19 cellular contexts compared by ENCODE assay signal in genomic region chr12:106308611-106309010, GRCh38. TPM values are rescaled to one million over a fixed set of nuclear protein-coding genes. Genes with fewer than 3 reads are reported as not detected.
DNase-seq lines count a peak whose midpoint lies in the region; ATAC-seq lines count a peak whose summit lies in the region.
"Had no signal": no experiment of that assay in that cellular context is flagged by ENCODE, and none has a peak within 500 bp of the region (broad histone marks: within the 10 kb centered on the region; RNA-seq: fewer than 3 reads in every experiment).

No MANE protein-coding gene starts in this region.

- no peaks in the 10 kb centered on the region for H3K9me3 Mint-ChIP-seq in activated T-cell treated with anti-CD3 and anti-CD28 coated beads, Interleukin-2, amount 50 U/mL, for 24 hours
- no peaks in the 10 kb centered on the region for H3K9me3 Mint-ChIP-seq in activated naive CD8-positive, alpha-beta T cell treated with anti-CD3 and anti-CD28 coated beads for 36 hours
- no peaks in the 10 kb centered on the region for H3K9me3 Mint-ChIP-seq in stimulated activated naive B cell treated with anti-CD40 and anti-IgM and Interleukin-4, amounts not matched to agents 10 μg/mL and 1 μg/mL and 100 μg/mL, for 72 hours
- H3K9me3 Mint-ChIP-seq: activated T-cell treated with anti-CD3 and anti-CD28 coated beads, Interleukin-2, amount 50 U/mL, for 72 hours; CD14-positive monocyte had no signal

- peak in 1 of 2 donors; percentile 15 for ATAC-seq in stimulated activated naive B cell treated with anti-CD40 and anti-IgM and Interleukin-4, amounts not matched to agents 10 μg/mL and 1 μg/mL and 100 μg/mL, for 72 hours (replicated peaks)
- no peak for ATAC-seq in HG03521 (IDR thresholded peaks at IDR 0.05; ENCODE audit: unreplicated experiment)
- ATAC-seq in GM18511 (IDR thresholded peaks at IDR 0.05; ENCODE audit: unreplicated experiment): no peak
- no peak for ATAC-seq in HG03175 (IDR thresholded peaks at IDR 0.05; ENCODE audit: unreplicated experiment)
- ATAC-seq: activated T-cell treated with anti-CD3 and anti-CD28 coated beads, Interleukin-2, amount 50 U/mL, for 72 hours; gastroesophageal sphincter had no signal

- no peak for DNase-seq in activated T-cell treated with anti-CD3 and anti-CD28 coated beads, Interleukin-2, amount 50 U/mL, for 24 hours
- DNase-seq in activated T-cell treated with anti-CD3 and anti-CD28 coated beads for 4 hours (no peak), kidney tubule cell (ENCODE audit: low spot score) (peak; percentile 17)
- no peak for DNase-seq in activated naive CD8-positive, alpha-beta T cell treated with anti-CD3 and anti-CD28 coated beads for 36 hours
- no peak for DNase-seq in stimulated activated naive B cell treated with anti-CD40 and anti-IgM and Interleukin-4, amounts not matched to agents 10 μg/mL and 1 μg/mL and 100 μg/mL, for 72 hours
- DNase-seq: activated T-cell treated with anti-CD3 and anti-CD28 coated beads, Interleukin-2, amount 50 U/mL, for 72 hours; dorsolateral prefrontal cortex; left lung; NCI-H1436 treated with DMSO at 0.1 percent for 48 hours; NCI-H2171 treated with DMSO at 0.1 percent for 48 hours; NCI-H69; stimulated activated CD4-positive, alpha-beta T cell treated with anti-CD3 and anti-CD28 coated beads, Interleukin-2, amount 100 ng/mL, for 24 hours; T-helper 2 cell; WERI-Rb-1 had no signal

- H3K4me3 Mint-ChIP-seq in activated T-cell treated with anti-CD3 and anti-CD28 coated beads, Interleukin-2, amount 50 U/mL, for 24 hours: no peak overlapping the region
- H3K4me3 Mint-ChIP-seq in activated naive CD8-positive, alpha-beta T cell treated with anti-CD3 and anti-CD28 coated beads for 36 hours: no peak overlapping the region
- H3K4me3 Mint-ChIP-seq in stimulated activated naive B cell treated with anti-CD40 and anti-IgM and Interleukin-4, amounts not matched to agents 10 μg/mL and 1 μg/mL and 100 μg/mL, for 72 hours: peak overlapping the region in 1 of 2 donors; percentile 28
- H3K4me3 Mint-ChIP-seq: activated T-cell treated with anti-CD3 and anti-CD28 coated beads, Interleukin-2, amount 50 U/mL, for 72 hours; CD14-positive monocyte had no signal

- no peaks in the 10 kb centered on the region for H3K27me3 Mint-ChIP-seq in activated T-cell treated with anti-CD3 and anti-CD28 coated beads, Interleukin-2, amount 50 U/mL, for 24 hours
- H3K27me3 Mint-ChIP-seq in activated naive CD8-positive, alpha-beta T cell treated with anti-CD3 and anti-CD28 coated beads for 36 hours: no peaks in the 10 kb centered on the region
- no peaks in the 10 kb centered on the region for H3K27me3 Mint-ChIP-seq in stimulated activated naive B cell treated with anti-CD40 and anti-IgM and Interleukin-4, amounts not matched to agents 10 μg/mL and 1 μg/mL and 100 μg/mL, for 72 hours

- peaks cover 78% of the 10 kb centered on the region for H3K4me1 Mint-ChIP-seq in activated T-cell treated with anti-CD3 and anti-CD28 coated beads, Interleukin-2, amount 50 U/mL, for 24 hours (ENCODE audit: low read depth)
- H3K4me1 Mint-ChIP-seq in activated naive CD8-positive, alpha-beta T cell treated with anti-CD3 and anti-CD28 coated beads for 36 hours: peaks cover 81% of the 10 kb centered on the region
- H3K4me1 Mint-ChIP-seq in stimulated activated naive B cell treated with anti-CD40 and anti-IgM and Interleukin-4, amounts not matched to agents 10 μg/mL and 1 μg/mL and 100 μg/mL, for 72 hours: peaks cover 48 to 66% of the 10 kb centered on the region in 2 donors

- peaks cover 9% of the 10 kb centered on the region for H3K36me3 Mint-ChIP-seq in activated T-cell treated with anti-CD3 and anti-CD28 coated beads, Interleukin-2, amount 50 U/mL, for 24 hours (ENCODE audit: low read depth)
- H3K36me3 Mint-ChIP-seq in activated naive CD8-positive, alpha-beta T cell treated with anti-CD3 and anti-CD28 coated beads for 36 hours: peaks cover 2% of the 10 kb centered on the region
- H3K36me3 Mint-ChIP-seq in stimulated activated naive B cell treated with anti-CD40 and anti-IgM and Interleukin-4, amounts not matched to agents 10 μg/mL and 1 μg/mL and 100 μg/mL, for 72 hours: peaks cover 7 to 11% of the 10 kb centered on the region in 2 donors

- peak overlapping the region; percentile 80 for H3K27ac Mint-ChIP-seq in activated T-cell treated with anti-CD3 and anti-CD28 coated beads, Interleukin-2, amount 50 U/mL, for 24 hours
- H3K27ac Mint-ChIP-seq in activated naive CD8-positive, alpha-beta T cell treated with anti-CD3 and anti-CD28 coated beads for 36 hours: peak overlapping the region; percentile 71
- peak overlapping the region; percentile 0 for H3K27ac Mint-ChIP-seq in stimulated activated naive B cell treated with anti-CD40 and anti-IgM and Interleukin-4, amounts not matched to agents 10 μg/mL and 1 μg/mL and 100 μg/mL, for 72 hours
- H3K27ac Mint-ChIP-seq: activated T-cell treated with anti-CD3 and anti-CD28 coated beads, Interleukin-2, amount 50 U/mL, for 72 hours; CD14-positive monocyte had no signal

RNA-seq across cellular contexts. Expression of gene TCP11L2, which starts 6.1 kb away (rescaled TPM):
- 1 to 10 TPM; 7.3 to 7.7 TPM for total RNA-seq in activated naive CD8-positive, alpha-beta T cell treated with anti-CD3 and anti-CD28 coated beads for 36 hours

RNA-seq across cellular contexts. Expression of gene POLR3B, which starts 48.9 kb away (rescaled TPM):
- total RNA-seq in activated naive CD8-positive, alpha-beta T cell treated with anti-CD3 and anti-CD28 coated beads for 36 hours: 10 to 100 TPM; 13.7 to 14.2 TPM

Comparison
In these comparisons a context has a peak if more than half of its experiments do, and no peak if none do; other contexts are left out.
1. H3K27ac Mint-ChIP-seq: peak in every context shown above with its lines; median percentile 80 in activated T-cell treated with anti-CD3 and anti-CD28 coated beads, Interleukin-2, amount 50 U/mL, for 24 hours; 71 in activated naive CD8-positive, alpha-beta T cell treated with anti-CD3 and anti-CD28 coated beads for 36 hours; 0 in stimulated activated naive B cell treated with anti-CD40 and anti-IgM and Interleukin-4, amounts not matched to agents 10 μg/mL and 1 μg/mL and 100 μg/mL, for 72 hours.